Comparison of ENCODE assay signal across 1 cellular context in genomic region chr4:75687125-75687524, GRCh38. TPM values are rescaled to one million over a fixed set of nuclear protein-coding genes. Genes with fewer than 3 reads are reported as not detected.
"Had no signal": no experiment of that assay in that cellular context is flagged by ENCODE, and none has a peak within 500 bp of the region (broad histone marks: within the 10 kb centered on the region; RNA-seq: fewer than 3 reads in every experiment).

No MANE protein-coding gene starts in this region.

RNA-seq across cellular contexts. Expression of gene CDKL2, which starts 56.8 kb away (rescaled TPM):
- total RNA-seq: ascending aorta had no signal
